ENCODE assay signal across 8 cellular contexts in genomic region chr9:105694320-105694847, GRCh38. TPM values are rescaled to one million over a fixed set of nuclear protein-coding genes. Genes with fewer than 3 reads are reported as not detected.
A peak's percentile ranks its signal among the peaks of the same experiment; 100 is the strongest.
DNase-seq lines count a peak whose midpoint lies in the region; ATAC-seq, FAIRE-seq and TF ChIP-seq lines count a peak whose summit lies in the region.

A gene with protein sequence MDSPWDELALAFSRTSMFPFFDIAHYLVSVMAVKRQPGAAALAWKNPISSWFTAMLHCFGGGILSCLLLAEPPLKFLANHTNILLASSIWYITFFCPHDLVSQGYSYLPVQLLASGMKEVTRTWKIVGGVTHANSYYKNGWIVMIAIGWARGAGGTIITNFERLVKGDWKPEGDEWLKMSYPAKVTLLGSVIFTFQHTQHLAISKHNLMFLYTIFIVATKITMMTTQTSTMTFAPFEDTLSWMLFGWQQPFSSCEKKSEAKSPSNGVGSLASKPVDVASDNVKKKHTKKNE (plus strand): TSS chr9:105694541. CDS start chr9:105694661, 120 bp downstream.

- H3K36me3 ChIP-seq in GM06990 (ENCODE audit: control insufficient read depth, insufficient read depth, low read length) (no peaks in the 10 kb centered on the region), H7 (replicated peaks; ENCODE audit: control insufficient read depth, insufficient read depth, low read length) (no peaks in the 10 kb centered on the region), SJSA1 (peaks cover 6% of the 10 kb centered on the region; the same call in 1 of the 2 replicates), pancreas (no peaks in the 10 kb centered on the region), thymus (ENCODE audit: control insufficient read depth, insufficient read depth) (no peaks in the 10 kb centered on the region)

- peaks cover 17% of the 10 kb centered on the region for H3K4me1 ChIP-seq in SJSA1 (replicated peaks)
- H3K4me1 ChIP-seq in pancreas: peaks cover 0 to 12% (median 0%) of the 10 kb centered on the region in 3 donors
- peaks cover 7% of the 10 kb centered on the region for H3K4me1 ChIP-seq in thymus (ENCODE audit: control insufficient read depth, insufficient read depth, low read length)

- FAIRE-seq in pancreas (lab: Jason Lieb, UNC): no peak

- H3K4me3 ChIP-seq in GM06990 (replicated peaks; ENCODE audit: low read depth, low read length): peak within 1 kb of the TSS; percentile 73
- peak within 1 kb of the TSS; percentile 66 for H3K4me3 ChIP-seq in H7 (ENCODE audit: insufficient read depth, low read depth, low read length)
- peak within 1 kb of the TSS; percentile 67 for H3K4me3 ChIP-seq in LNCaP clone FGC (ENCODE audit: low read depth, low read length)
- peak within 1 kb of the TSS; percentile 83 for H3K4me3 ChIP-seq in SJSA1
- H3K4me3 ChIP-seq in pancreas: peak within 1 kb of the TSS; percentile 61 to 75 (median 70)
- peak within 1 kb of the TSS; percentile 64 for H3K4me3 ChIP-seq in thymus (ENCODE audit: low read length)

- H3K27me3 ChIP-seq in GM06990 (replicated peaks; ENCODE audit: control insufficient read depth, insufficient read depth, low read length): no peaks in the 10 kb centered on the region
- H3K27me3 ChIP-seq in H7 (ENCODE audit: control insufficient read depth, insufficient read depth, low read length): peaks cover 21% of the 10 kb centered on the region
- peaks cover 17% of the 10 kb centered on the region for H3K27me3 ChIP-seq in SJSA1 (replicated peaks)
- H3K27me3 ChIP-seq in pancreas: peaks cover 0 to 10% (median 0%) of the 10 kb centered on the region in 4 donors
- no peaks in the 10 kb centered on the region for H3K27me3 ChIP-seq in thymus (ENCODE audit: control insufficient read depth, insufficient read depth)

- DNase-seq in GM06990 (ENCODE audit: extremely low read depth, insufficient read length) (peak; percentile 90), H7 (peak; percentile 96), LNCaP clone FGC (ENCODE audit: low read depth) (no peak), SJSA1 (ENCODE audit: low read depth in 1 of 2, low spot score in 2 of 2) (peak; percentile 72 to 73), Right ventricle myocardium inferior (ENCODE audit: missing footprints) (peak; percentile 90), pancreas (peak; percentile 73 to 93 (median 82))
- DNase-seq in activated naive CD4-positive, alpha-beta T cell treated with anti-CD3 and anti-CD28 coated beads, Interleukin-2, amount 50 U/mL, for 16 hours: peak; percentile 85

- WGBS in pancreas, 2 donors: 0% methylated on average over 64 of the region's 64 CpGs
- under 1% methylated on average over 64 of the region's 64 CpGs for WGBS in thymus

- H3K27ac ChIP-seq in SJSA1 (no peak within 1 kb of the TSS), pancreas (peak within 1 kb of the TSS in 3 of 4 donors; percentile 16 to 32 (median 23)), thymus (ENCODE audit: low read depth) (no peak within 1 kb of the TSS)

- ATAC-seq in Right ventricle myocardium inferior (peak; percentile 98), pancreas (peak; percentile 95 to 99 (median 99))

- intact Hi-C loops in Right ventricle myocardium inferior (cut with DNase I): loop anchor here (2.0 kb wide), 1 partner anchor 24 kb away; no protein-coding TSS in a partner anchor
- intact Hi-C loops in pancreas (cut with DNase I): no loop called here

- H3K9me3 ChIP-seq in SJSA1 (replicated peaks): no peaks in the 10 kb centered on the region
- no peaks in the 10 kb centered on the region for H3K9me3 ChIP-seq in pancreas
- H3K9me3 ChIP-seq in thymus (ENCODE audit: control insufficient read depth): no peaks in the 10 kb centered on the region

- TF ChIP-seq CTCF in GM06990 (IDR thresholded peaks at IDR 0.05; ENCODE audit: insufficient read depth, low read length, poor library complexity, severe bottlenecking) (no peak), LNCaP clone FGC (IDR thresholded peaks at IDR 0.05; ENCODE audit: control insufficient read depth, extremely low read depth, insufficient read depth) (no peak), pancreas (IDR thresholded peaks at IDR 0.05) (no peak)

RNA-seq across cellular contexts. Expression of the gene that starts here (rescaled TPM):
- 7.9 and 9.4 TPM in 2 replicates for total RNA-seq in H7 (2014; rRNA removed; shearing (Covaris generic))
- 34.6 and 45.9 TPM in 2 replicates for total RNA-seq in SJSA1 (2014; rRNA removed; shearing (Covaris generic))
- total RNA-seq in Right ventricle myocardium inferior: 57.2 TPM
- total RNA-seq in pancreas: 1 to 10 TPM; 3.0 to 5.8 (median 5.1) TPM
- polyA plus RNA-seq in pancreas: 1 to 10 TPM; 1.4 to 3.6 TPM
- polyA plus RNA-seq in thymus: 6.3 TPM

Comparison
In these comparisons a context has a peak if more than half of its experiments do, and no peak if none do; other contexts are left out.
1. H3K27ac ChIP-seq: peak in pancreas (3 of 4); none in SJSA1 (single experiment) and thymus (single experiment).
2. Peak in every context shown above with its lines, with median percentiles within 50 percentile points of each other: H3K4me3 ChIP-seq.